17 cellular contexts compared by ENCODE assay signal in genomic region chr11:78344114-78344513, GRCh38.
"Had no signal": no experiment of that assay in that cellular context is flagged by ENCODE, and none has a peak within 500 bp of the region (broad histone marks: within the 10 kb centered on the region; RNA-seq: fewer than 3 reads in every experiment).

No MANE protein-coding gene starts in this region.

- H3K9me3 Mint-ChIP-seq: activated naive CD8-positive, alpha-beta T cell treated with anti-CD3 and anti-CD28 coated beads, Interleukin-2, amount 50 U/mL, for 24 hours; endodermal cell; naive thymus-derived CD8-positive, alpha-beta T cell; stimulated activated naive CD8-positive, alpha-beta T cell treated with anti-CD3 and anti-CD28 coated beads, Interleukin-15, amount 100 ng/mL, for 72 hours had no signal

- H3K27me3 ChIP-seq: neutrophil, thyroid gland had no signal

- H3K4me3 Mint-ChIP-seq: activated naive CD8-positive, alpha-beta T cell treated with anti-CD3 and anti-CD28 coated beads, Interleukin-2, amount 50 U/mL, for 24 hours; endodermal cell; naive thymus-derived CD8-positive, alpha-beta T cell; stimulated activated naive CD8-positive, alpha-beta T cell treated with anti-CD3 and anti-CD28 coated beads, Interleukin-15, amount 100 ng/mL, for 72 hours had no signal

- H3K27ac Mint-ChIP-seq: activated naive CD8-positive, alpha-beta T cell treated with anti-CD3 and anti-CD28 coated beads, Interleukin-2, amount 50 U/mL, for 24 hours; endodermal cell; naive thymus-derived CD8-positive, alpha-beta T cell; stimulated activated naive CD8-positive, alpha-beta T cell treated with anti-CD3 and anti-CD28 coated beads, Interleukin-15, amount 100 ng/mL, for 72 hours had no signal

- FAIRE-seq: urothelium cell line had no signal

- H3K27ac ChIP-seq: coronary artery, neutrophil, thyroid gland had no signal

- DNase-seq: activated CD4-positive, alpha-beta T cell treated with anti-CD3 and anti-CD28 coated beads, Interleukin-2, amount 50 U/mL, for 4 hours; activated naive CD4-positive, alpha-beta T cell; activated naive CD8-positive, alpha-beta T cell treated with anti-CD3 and anti-CD28 coated beads, Interleukin-2, amount 50 U/mL, for 24 hours; activated T-cell treated with anti-CD3 and anti-CD28 coated beads, Interleukin-2, amount 50 U/mL, for 48 hours; endodermal cell; hypothalamus; left cardiac atrium; mucosa of descending colon; naive thymus-derived CD8-positive, alpha-beta T cell; retina; stimulated activated CD4-positive, alpha-beta T cell treated with anti-CD3 and anti-CD28 coated beads, Interleukin-4, amount 100 ng/mL, for 4 hours; stimulated activated naive CD8-positive, alpha-beta T cell treated with anti-CD3 and anti-CD28 coated beads, Interleukin-15, amount 100 ng/mL, for 72 hours; thyroid gland had no signal

- H3K9me3 ChIP-seq: mucosa of descending colon, neutrophil, thyroid gland had no signal

- H3K4me3 ChIP-seq: coronary artery, lung, mucosa of descending colon, thyroid gland had no signal

- ATAC-seq: activated naive CD8-positive, alpha-beta T cell treated with anti-CD3 and anti-CD28 coated beads, Interleukin-2, amount 50 U/mL, for 24 hours; left cardiac atrium; mucosa of descending colon; naive thymus-derived CD8-positive, alpha-beta T cell; stimulated activated naive CD8-positive, alpha-beta T cell treated with anti-CD3 and anti-CD28 coated beads, Interleukin-15, amount 100 ng/mL, for 72 hours had no signal

- H3K36me3 ChIP-seq: neutrophil, thyroid gland had no signal
